ENCODE assay signal across 1 cellular context in genomic region chr3:52705688-52706686, GRCh38.
TF ChIP-seq lines count a peak whose summit lies in the region.

Gene GLT8D1, minus strand, starts transcription at chr3:52705791. Its CDS starts 5,331 bp downstream, at chr3:52700460.
Gene SPCS1, plus strand, starts transcription at chr3:52706106. Its CDS starts 141 bp downstream, at chr3:52706247.

TF ChIP-seq in PFSK-1, 5 proteins besides CTCF, POLR2A, EP300 and RAD21:
- TF ChIP-seq REST (IDR thresholded peaks at IDR 0.05; ENCODE audit: insufficient read depth in 1 of 2, low read depth in 2 of 2, low read length in 2 of 2) (0 out of 4 replicates have a peak, but pooled peaks of 1 of the 2 experiments have one; percentile 6), SIN3A (IDR thresholded peaks at IDR 0.05; ENCODE audit: borderline replicate concordance, insufficient read depth, low read length) (peak; percentile 91; the same call in 1 of the 2 replicates), POLR2AphosphoS5 (IDR thresholded peaks at IDR 0.05; ENCODE audit: low read depth, low read length) (peak; percentile 71), TAF1 (IDR thresholded peaks at IDR 0.05; ENCODE audit: borderline replicate concordance, insufficient read depth, low read length) (peak; percentile 65; the same call in 1 of the 2 replicates), FOXP2 (optimal IDR thresholded peaks at IDR 0.05; ENCODE audit: borderline replicate concordance, extremely low read depth, extremely low read length, insufficient read depth) (peak; percentile 38)
